Comparison of ENCODE assay signal across 1 cellular context in the genomic region with DNA sequence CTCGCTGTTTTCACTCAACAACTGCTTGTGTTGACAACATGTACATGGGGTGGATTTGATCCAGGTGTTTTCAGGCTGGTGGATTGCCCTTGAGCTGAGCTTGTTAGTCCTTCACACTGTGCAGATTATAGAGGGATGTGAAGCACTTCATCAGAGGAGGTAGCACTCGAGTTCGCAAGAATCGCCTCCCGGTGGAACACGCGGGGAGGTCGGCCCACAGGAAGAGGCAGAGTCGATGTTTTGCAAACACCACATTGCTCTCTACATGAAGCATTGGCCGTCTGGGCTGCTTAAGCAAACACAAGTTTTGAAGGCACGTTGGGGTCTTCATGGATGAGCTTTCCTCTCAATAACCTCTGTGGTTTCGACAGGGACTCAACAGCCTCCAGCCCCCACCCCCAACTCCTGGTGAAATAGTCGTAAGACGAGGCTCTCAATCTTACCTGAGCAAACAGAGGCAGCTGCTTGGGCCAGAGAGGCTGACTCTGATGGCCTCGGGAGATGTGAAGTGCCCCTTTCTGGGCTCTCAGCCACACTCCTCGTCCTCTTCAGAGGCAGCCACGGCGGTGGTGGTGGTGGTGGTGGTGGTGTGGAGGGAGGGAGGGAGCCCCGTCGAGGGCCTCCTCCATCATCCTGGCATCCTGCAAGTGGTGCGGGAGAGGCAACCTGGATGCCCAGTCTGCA.
TF ChIP-seq lines count a peak whose summit lies in the region.

No MANE protein-coding gene starts in this region.

TF ChIP-seq in GM23338, 12 proteins besides CTCF, POLR2A, EP300 and RAD21 (continued from another document):
- no peak for TF ChIP-seq ETS1 (IDR thresholded peaks at IDR 0.05)
- TF ChIP-seq REST (IDR thresholded peaks at IDR 0.05; ENCODE audit: unreplicated experiment) = no peak
- no peak for TF ChIP-seq ZNF331 (CRISPR knock-in tag; IDR thresholded peaks at IDR 0.05; ENCODE audit: low read depth)
TF ChIP-seq in GM23338: peak in this region for 0.
